In genomic region chr11:59550842-59551650, GRCh38 we compare ENCODE assay signal across 8 cellular contexts. TPM values are rescaled to one million over a fixed set of nuclear protein-coding genes. Genes with fewer than 3 reads are reported as not detected.
DNase-seq lines count a peak whose midpoint lies in the region; ATAC-seq and TF ChIP-seq lines count a peak whose summit lies in the region.

No MANE protein-coding gene starts in this region.

- H3K9me3 ChIP-seq in gastrocnemius medialis: no peaks in the 10 kb centered on the region

- in situ Hi-C loops in astrocyte of the cerebellum (cut with HindIII; ENCODE audit: low sequenced_read_pairs): loop anchor here (5.0 kb wide), 1 partner anchor 116 kb away; the partner anchor contains the start of gene PATL1
- in situ Hi-C loops in gastrocnemius medialis (cut with MboI; ENCODE audit: low sequenced_read_pairs in 4 of 4): no loop called here

- peaks cover 9 to 16% of the 10 kb centered on the region in 2 donors for H3K4me1 ChIP-seq in gastrocnemius medialis

- intact Hi-C loops in gastrocnemius medialis (cut with DNase I; ENCODE audit: low total_unique reads): loop anchor here (1.0 to 5.0 kb wide), 4 partner anchors 9 to 206 kb away; partner anchors contain the start of genes OSBP, PATL1 and STX3

- no peak for TF ChIP-seq POLR2A in gastrocnemius medialis (IDR thresholded peaks at IDR 0.05)

- ATAC-seq in HG02852 (IDR thresholded peaks at IDR 0.05; ENCODE audit: unreplicated experiment): peak; percentile 28
- peak; percentile 78 to 82 for ATAC-seq in gastrocnemius medialis

- no peaks in the 10 kb centered on the region for H3K36me3 ChIP-seq in gastrocnemius medialis

- peak overlapping the region; percentile 73 to 84 (median 78) for H3K27ac ChIP-seq in gastrocnemius medialis

- TF ChIP-seq CTCF in astrocyte of the cerebellum (IDR thresholded peaks at IDR 0.05; ENCODE audit: low read depth, low read length, missing control alignments) (no peak), gastrocnemius medialis (IDR thresholded peaks at IDR 0.05 in 4 of 5, conservative IDR thresholded peaks at IDR 0.05 in 1 of 5) (no peak)

- H3K4me3 ChIP-seq in astrocyte of the cerebellum (ENCODE audit: low read depth, low read length) (peak overlapping the region; percentile 57), gastrocnemius medialis (peak overlapping the region; percentile 62 to 75 (median 67))

- DNase-seq in GM04504 (ENCODE audit: low read depth) (peak; percentile 74), NCI-H1930 (lab: John Stamatoyannopoulos, UW) (peak; percentile 78 to 82), T-helper 22 cell (ENCODE audit: low read depth) (peak; percentile 57), astrocyte of the cerebellum (ENCODE audit: low read depth) (peak; percentile 84), hypothalamus (lab: John Stamatoyannopoulos, UW) (peak in 46 of 51 donors; percentile 11 to 92 (median 56)), gastrocnemius medialis (peak; percentile 57 to 68), mesenteric fat pad (ENCODE audit: low spot score) (no peak)

- H3K27me3 ChIP-seq in gastrocnemius medialis: no peaks in the 10 kb centered on the region

RNA-seq across cellular contexts. Expression of gene OR4D9, which starts 39.7 kb away (rescaled TPM):
- total RNA-seq in gastrocnemius medialis (not detected), mesenteric fat pad (not detected)

RNA-seq across cellular contexts. Expression of gene OR4D11, which starts 47.7 kb away (rescaled TPM):
- total RNA-seq in gastrocnemius medialis (not detected), mesenteric fat pad (not detected)
